ENCODE assay signal across 1 cellular context in the genomic region with DNA sequence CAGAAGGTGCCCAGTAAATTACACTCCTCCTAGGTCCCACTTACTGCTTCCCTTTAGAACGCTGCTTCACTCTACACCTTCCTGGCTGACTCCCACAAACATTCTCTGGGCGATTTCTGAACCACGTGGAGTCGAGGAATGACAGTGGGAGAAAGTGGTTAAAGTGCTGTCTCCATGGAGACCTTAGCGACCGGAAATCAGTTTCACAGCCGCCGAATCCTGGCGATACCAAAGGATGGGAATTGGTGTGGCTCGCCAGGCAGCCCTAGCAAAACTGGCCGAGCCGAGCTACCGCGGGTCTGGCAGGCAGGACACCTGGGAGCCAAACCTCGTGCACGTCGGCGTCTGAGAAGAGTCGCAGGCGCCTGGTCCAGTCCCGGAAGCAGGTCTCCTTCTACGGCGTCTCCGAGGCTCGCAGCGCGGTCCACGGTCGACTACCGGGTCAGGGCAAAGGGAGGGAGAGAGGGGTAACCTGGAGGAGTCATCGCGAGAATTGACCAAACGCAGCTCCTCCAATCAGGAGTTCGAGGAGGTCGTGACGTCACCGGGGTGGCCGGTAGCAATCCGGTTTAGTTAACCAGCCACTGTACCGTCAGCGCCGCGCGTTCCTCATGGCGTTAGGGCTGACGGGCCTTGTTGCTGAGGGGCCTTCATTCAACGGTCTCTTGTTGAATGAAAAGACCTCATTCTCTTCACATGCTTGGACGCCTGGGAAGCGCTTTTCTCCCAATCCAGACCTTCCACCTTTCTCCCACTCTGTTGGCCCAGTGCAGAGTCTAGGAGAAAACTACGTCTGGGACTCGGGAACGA.
TF ChIP-seq lines count a peak whose summit lies in the region.

Gene THADA, minus strand, starts transcription at position 436 of the 810 bp plus-strand sequence. CDS start 3,646 bp downstream, outside the sequence.

TF ChIP-seq in HEK293, 187 proteins besides CTCF, POLR2A, EP300 and RAD21 (continued from another document and continues in another):
- TF ChIP-seq ZNF837 (tag by site-specific recombination; IDR thresholded peaks at IDR 0.05): no peak
- TF ChIP-seq, protein P1, sequence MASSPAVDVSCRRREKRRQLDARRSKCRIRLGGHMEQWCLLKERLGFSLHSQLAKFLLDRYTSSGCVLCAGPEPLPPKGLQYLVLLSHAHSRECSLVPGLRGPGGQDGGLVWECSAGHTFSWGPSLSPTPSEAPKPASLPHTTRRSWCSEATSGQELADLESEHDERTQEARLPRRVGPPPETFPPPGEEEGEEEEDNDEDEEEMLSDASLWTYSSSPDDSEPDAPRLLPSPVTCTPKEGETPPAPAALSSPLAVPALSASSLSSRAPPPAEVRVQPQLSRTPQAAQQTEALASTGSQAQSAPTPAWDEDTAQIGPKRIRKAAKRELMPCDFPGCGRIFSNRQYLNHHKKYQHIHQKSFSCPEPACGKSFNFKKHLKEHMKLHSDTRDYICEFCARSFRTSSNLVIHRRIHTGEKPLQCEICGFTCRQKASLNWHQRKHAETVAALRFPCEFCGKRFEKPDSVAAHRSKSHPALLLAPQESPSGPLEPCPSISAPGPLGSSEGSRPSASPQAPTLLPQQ (tag by site-specific recombination; IDR thresholded peaks at IDR 0.05): 0 out of 2 replicates have a peak, but pooled peaks have one; percentile 29
- TF ChIP-seq ZNF2 (tag by site-specific recombination; IDR thresholded peaks at IDR 0.05): peak; percentile 57; the same call in 1 of the 2 replicates
- peak; percentile 50; the same call in 1 of the 2 replicates for TF ChIP-seq ZBTB48 (tag by site-specific recombination; IDR thresholded peaks at IDR 0.05)
- TF ChIP-seq OSR2 (tag by site-specific recombination; IDR thresholded peaks at IDR 0.05): peak; percentile 81; the same call in 1 of the 2 replicates
- 0 out of 2 replicates have a peak, but pooled peaks have one; percentile 2 for TF ChIP-seq ZNF623 (tag by site-specific recombination; IDR thresholded peaks at IDR 0.05)
- TF ChIP-seq SP7 (tag by site-specific recombination; IDR thresholded peaks at IDR 0.05): peak; percentile 75; the same call in 1 of the 2 replicates
- no peak; the same call in 1 of the 2 replicates for TF ChIP-seq PBX3 (CRISPR knock-in tag; IDR thresholded peaks at IDR 0.05)
- peak; percentile 80 for TF ChIP-seq SP2 (tag by site-specific recombination; IDR thresholded peaks at IDR 0.05)
- no peak; the same call in 1 of the 2 replicates for TF ChIP-seq ZNF394 (tag by site-specific recombination; IDR thresholded peaks at IDR 0.05; ENCODE audit: borderline replicate concordance)
- TF ChIP-seq ZXDB (tag by site-specific recombination; IDR thresholded peaks at IDR 0.05): peak; percentile 82
- TF ChIP-seq, protein P2, sequence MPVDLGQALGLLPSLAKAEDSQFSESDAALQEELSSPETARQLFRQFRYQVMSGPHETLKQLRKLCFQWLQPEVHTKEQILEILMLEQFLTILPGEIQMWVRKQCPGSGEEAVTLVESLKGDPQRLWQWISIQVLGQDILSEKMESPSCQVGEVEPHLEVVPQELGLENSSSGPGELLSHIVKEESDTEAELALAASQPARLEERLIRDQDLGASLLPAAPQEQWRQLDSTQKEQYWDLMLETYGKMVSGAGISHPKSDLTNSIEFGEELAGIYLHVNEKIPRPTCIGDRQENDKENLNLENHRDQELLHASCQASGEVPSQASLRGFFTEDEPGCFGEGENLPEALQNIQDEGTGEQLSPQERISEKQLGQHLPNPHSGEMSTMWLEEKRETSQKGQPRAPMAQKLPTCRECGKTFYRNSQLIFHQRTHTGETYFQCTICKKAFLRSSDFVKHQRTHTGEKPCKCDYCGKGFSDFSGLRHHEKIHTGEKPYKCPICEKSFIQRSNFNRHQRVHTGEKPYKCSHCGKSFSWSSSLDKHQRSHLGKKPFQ (tag by site-specific recombination; IDR thresholded peaks at IDR 0.05): no peak
- 0 out of 2 replicates have a peak, but pooled peaks have one; percentile 23 for TF ChIP-seq KLF10 (tag by site-specific recombination; IDR thresholded peaks at IDR 0.05)
- TF ChIP-seq, protein P3, sequence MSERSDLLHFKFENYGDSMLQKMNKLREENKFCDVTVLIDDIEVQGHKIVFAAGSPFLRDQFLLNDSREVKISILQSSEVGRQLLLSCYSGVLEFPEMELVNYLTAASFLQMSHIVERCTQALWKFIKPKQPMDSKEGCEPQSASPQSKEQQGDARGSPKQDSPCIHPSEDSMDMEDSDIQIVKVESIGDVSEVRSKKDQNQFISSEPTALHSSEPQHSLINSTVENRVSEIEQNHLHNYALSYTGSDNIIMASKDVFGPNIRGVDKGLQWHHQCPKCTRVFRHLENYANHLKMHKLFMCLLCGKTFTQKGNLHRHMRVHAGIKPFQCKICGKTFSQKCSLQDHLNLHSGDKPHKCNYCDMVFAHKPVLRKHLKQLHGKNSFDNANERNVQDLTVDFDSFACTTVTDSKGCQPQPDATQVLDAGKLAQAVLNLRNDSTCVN (tag by site-specific recombination; optimal IDR thresholded peaks at IDR 0.05): peak; percentile 57
- peak; percentile 41; the same call in 1 of the 2 replicates for TF ChIP-seq KLF16 (tag by site-specific recombination; IDR thresholded peaks at IDR 0.05)
- TF ChIP-seq, protein P4, sequence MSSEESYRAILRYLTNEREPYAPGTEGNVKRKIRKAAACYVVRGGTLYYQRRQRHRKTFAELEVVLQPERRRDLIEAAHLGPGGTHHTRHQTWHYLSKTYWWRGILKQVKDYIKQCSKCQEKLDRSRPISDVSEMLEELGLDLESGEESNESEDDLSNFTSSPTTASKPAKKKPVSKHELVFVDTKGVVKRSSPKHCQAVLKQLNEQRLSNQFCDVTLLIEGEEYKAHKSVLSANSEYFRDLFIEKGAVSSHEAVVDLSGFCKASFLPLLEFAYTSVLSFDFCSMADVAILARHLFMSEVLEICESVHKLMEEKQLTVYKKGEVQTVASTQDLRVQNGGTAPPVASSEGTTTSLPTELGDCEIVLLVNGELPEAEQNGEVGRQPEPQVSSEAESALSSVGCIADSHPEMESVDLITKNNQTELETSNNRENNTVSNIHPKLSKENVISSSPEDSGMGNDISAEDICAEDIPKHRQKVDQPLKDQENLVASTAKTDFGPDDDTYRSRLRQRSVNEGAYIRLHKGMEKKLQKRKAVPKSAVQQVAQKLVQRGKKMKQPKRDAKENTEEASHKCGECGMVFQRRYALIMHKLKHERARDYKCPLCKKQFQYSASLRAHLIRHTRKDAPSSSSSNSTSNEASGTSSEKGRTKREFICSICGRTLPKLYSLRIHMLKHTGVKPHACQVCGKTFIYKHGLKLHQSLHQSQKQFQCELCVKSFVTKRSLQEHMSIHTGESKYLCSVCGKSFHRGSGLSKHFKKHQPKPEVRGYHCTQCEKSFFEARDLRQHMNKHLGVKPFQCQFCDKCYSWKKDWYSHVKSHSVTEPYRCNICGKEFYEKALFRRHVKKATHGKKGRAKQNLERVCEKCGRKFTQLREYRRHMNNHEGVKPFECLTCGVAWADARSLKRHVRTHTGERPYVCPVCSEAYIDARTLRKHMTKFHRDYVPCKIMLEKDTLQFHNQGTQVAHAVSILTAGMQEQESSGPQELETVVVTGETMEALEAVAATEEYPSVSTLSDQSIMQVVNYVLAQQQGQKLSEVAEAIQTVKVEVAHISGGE (tag by site-specific recombination; conservative IDR thresholded peaks at IDR 0.05; ENCODE audit: low read depth): peak; percentile 83
- TF ChIP-seq ZNF629 (tag by site-specific recombination; IDR thresholded peaks at IDR 0.05): peak; percentile 98
- TF ChIP-seq SETDB1 (IDR thresholded peaks at IDR 0.05; ENCODE audit: insufficient read length, low read length): no peak
- no peak for TF ChIP-seq ZNF19 (tag by site-specific recombination; IDR thresholded peaks at IDR 0.05; ENCODE audit: low read depth)
- peak; percentile 92 for TF ChIP-seq ZNF518A (tag by site-specific recombination; conservative IDR thresholded peaks at IDR 0.05; ENCODE audit: low read depth)
- TF ChIP-seq ZNF146 (tag by site-specific recombination; IDR thresholded peaks at IDR 0.05): no peak
- no peak for TF ChIP-seq ZNF302 (tag by site-specific recombination; IDR thresholded peaks at IDR 0.05; ENCODE audit: low read depth)
- TF ChIP-seq, protein P5, sequence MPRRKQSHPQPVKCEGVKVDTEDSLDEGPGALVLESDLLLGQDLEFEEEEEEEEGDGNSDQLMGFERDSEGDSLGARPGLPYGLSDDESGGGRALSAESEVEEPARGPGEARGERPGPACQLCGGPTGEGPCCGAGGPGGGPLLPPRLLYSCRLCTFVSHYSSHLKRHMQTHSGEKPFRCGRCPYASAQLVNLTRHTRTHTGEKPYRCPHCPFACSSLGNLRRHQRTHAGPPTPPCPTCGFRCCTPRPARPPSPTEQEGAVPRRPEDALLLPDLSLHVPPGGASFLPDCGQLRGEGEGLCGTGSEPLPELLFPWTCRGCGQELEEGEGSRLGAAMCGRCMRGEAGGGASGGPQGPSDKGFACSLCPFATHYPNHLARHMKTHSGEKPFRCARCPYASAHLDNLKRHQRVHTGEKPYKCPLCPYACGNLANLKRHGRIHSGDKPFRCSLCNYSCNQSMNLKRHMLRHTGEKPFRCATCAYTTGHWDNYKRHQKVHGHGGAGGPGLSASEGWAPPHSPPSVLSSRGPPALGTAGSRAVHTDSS (tag by site-specific recombination; IDR thresholded peaks at IDR 0.05): no peak
- TF ChIP-seq, protein P6, sequence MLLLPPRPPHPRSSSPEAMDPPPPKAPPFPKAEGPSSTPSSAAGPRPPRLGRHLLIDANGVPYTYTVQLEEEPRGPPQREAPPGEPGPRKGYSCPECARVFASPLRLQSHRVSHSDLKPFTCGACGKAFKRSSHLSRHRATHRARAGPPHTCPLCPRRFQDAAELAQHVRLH (tag by site-specific recombination; IDR thresholded peaks at IDR 0.05): peak; percentile 96
- TF ChIP-seq PATZ1 (tag by site-specific recombination; IDR thresholded peaks at IDR 0.05): no peak
- TF ChIP-seq ZFP37 (tag by site-specific recombination; IDR thresholded peaks at IDR 0.05): no peak; the same call in 1 of the 2 replicates
- TF ChIP-seq ATF2 (tag by site-specific recombination; IDR thresholded peaks at IDR 0.05; ENCODE audit: low read depth): peak; percentile 98
